In the genomic region with DNA sequence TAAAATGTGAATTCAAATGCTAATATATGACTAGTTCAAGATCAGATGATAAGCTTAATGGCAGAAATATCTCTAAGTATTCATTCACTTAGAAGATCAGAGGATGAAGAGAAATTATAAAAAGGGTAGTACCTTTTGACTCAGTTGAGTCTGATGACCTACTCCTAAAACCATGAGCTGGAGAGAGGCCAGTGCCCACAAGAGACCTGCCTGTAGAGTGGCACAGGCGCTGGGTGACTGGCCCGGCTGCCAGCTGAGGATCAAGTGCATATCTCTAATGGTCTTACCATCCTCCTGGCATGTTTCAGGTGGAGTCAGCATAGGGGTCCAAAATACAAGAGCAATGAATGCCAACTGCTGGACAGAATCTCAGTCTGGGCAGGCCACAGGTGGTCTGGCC, we compare ENCODE assay signal across 29 cellular contexts. TPM values are rescaled to one million over a fixed set of nuclear protein-coding genes. Genes with fewer than 3 reads are reported as not detected.
DNase-seq lines count a peak whose midpoint lies in the region; ATAC-seq and TF ChIP-seq lines count a peak whose summit lies in the region.
"Had no signal": no experiment of that assay in that cellular context is flagged by ENCODE, and none has a peak within 500 bp of the region (broad histone marks: within the 10 kb centered on the region; RNA-seq: fewer than 3 reads in every experiment).

No MANE protein-coding gene starts in this region.

- H3K4me1 Mint-ChIP-seq in GM23338, result peaks cover 25% of the 10 kb centered on the region
- H3K4me1 Mint-ChIP-seq: immature natural killer cell; naive thymus-derived CD8-positive, alpha-beta T cell; stimulated activated effector memory CD8-positive, alpha-beta T cell treated with anti-CD3 and anti-CD28 coated beads, Interleukin-12 subunit alpha, Interleukin-12 subunit beta, amount 100 ng/mL, for 72 hours; T-helper 17 cell had no signal

- peaks cover 91% of the 10 kb centered on the region for H3K4me1 ChIP-seq in GM23248 (ENCODE audit: insufficient read depth)
- H3K4me1 ChIP-seq in psoas muscle, result peaks cover 18% of the 10 kb centered on the region
- H3K4me1 ChIP-seq in GM23338 (ENCODE audit: insufficient read depth), result peaks cover 19% of the 10 kb centered on the region
- H3K4me1 ChIP-seq: BLaER1 had no signal

- intact Hi-C loops in psoas muscle (cut with DNase I), result no loop called here

- H3K79me2 ChIP-seq in GM23248 (ENCODE audit: insufficient read depth) (peaks cover 97% of the 10 kb centered on the region), GM23338 (replicated peaks; ENCODE audit: insufficient read depth) (0 out of 2 replicates have a peak, but pooled peaks cover 5% of the 10 kb centered on the region)

- no peaks in the 10 kb centered on the region for H3K36me3 Mint-ChIP-seq in GM23338 (ENCODE audit: low read depth)
- H3K36me3 Mint-ChIP-seq: immature natural killer cell; naive thymus-derived CD8-positive, alpha-beta T cell; stimulated activated effector memory CD8-positive, alpha-beta T cell treated with anti-CD3 and anti-CD28 coated beads, Interleukin-12 subunit alpha, Interleukin-12 subunit beta, amount 100 ng/mL, for 72 hours; type B pancreatic cell had no signal

- no peak overlapping the region for H3K4me3 Mint-ChIP-seq in GM23338
- H3K4me3 Mint-ChIP-seq: activated T-cell treated with anti-CD3 and anti-CD28 coated beads, Interleukin-2, amount 50 U/mL, for 72 hours; immature natural killer cell; naive thymus-derived CD8-positive, alpha-beta T cell; stimulated activated effector memory CD8-positive, alpha-beta T cell treated with anti-CD3 and anti-CD28 coated beads, Interleukin-12 subunit alpha, Interleukin-12 subunit beta, amount 100 ng/mL, for 72 hours; T-helper 17 cell; type B pancreatic cell had no signal

- H3K27me3 Mint-ChIP-seq in GM23338 (ENCODE audit: insufficient read depth, low read depth, poor library complexity), result no peaks in the 10 kb centered on the region
- H3K27me3 Mint-ChIP-seq: type B pancreatic cell had no signal

- H3K4me3 ChIP-seq in GM23248 (no peak overlapping the region), psoas muscle (no peak overlapping the region), GM23338 (no peak overlapping the region)
- H3K4me3 ChIP-seq: BLaER1, MG63, SK-N-MC had no signal

- H3F3A ChIP-seq in GM23248 (ENCODE audit: insufficient read depth) (peaks cover 96% of the 10 kb centered on the region), GM23338 (replicated peaks; ENCODE audit: low read depth) (no peaks in the 10 kb centered on the region)

- no peak overlapping the region for H3K27ac Mint-ChIP-seq in GM23338
- H3K27ac Mint-ChIP-seq: activated T-cell treated with anti-CD3 and anti-CD28 coated beads, Interleukin-2, amount 50 U/mL, for 72 hours; immature natural killer cell; naive thymus-derived CD8-positive, alpha-beta T cell; stimulated activated effector memory CD8-positive, alpha-beta T cell treated with anti-CD3 and anti-CD28 coated beads, Interleukin-12 subunit alpha, Interleukin-12 subunit beta, amount 100 ng/mL, for 72 hours; T-helper 17 cell; type B pancreatic cell had no signal

- no peak overlapping the region for H3K4me2 ChIP-seq in GM23248 (ENCODE audit: unreplicated experiment)
- H3K4me2 ChIP-seq in GM23338, result no peak overlapping the region
- H3K4me2 ChIP-seq: BLaER1 had no signal

- peak; percentile 58 to 89 (median 84) for ATAC-seq in psoas muscle
- ATAC-seq in HG03175 (IDR thresholded peaks at IDR 0.05; ENCODE audit: unreplicated experiment), result no peak
- no peak for ATAC-seq in GM23338
- no peak for ATAC-seq in HG03432 (IDR thresholded peaks at IDR 0.05; ENCODE audit: unreplicated experiment)
- ATAC-seq: activated T-cell treated with anti-CD3 and anti-CD28 coated beads, Interleukin-2, amount 50 U/mL, for 72 hours; naive thymus-derived CD8-positive, alpha-beta T cell; stimulated activated effector memory CD8-positive, alpha-beta T cell treated with anti-CD3 and anti-CD28 coated beads, Interleukin-12 subunit alpha, Interleukin-12 subunit beta, amount 100 ng/mL, for 72 hours; T-helper 17 cell had no signal

- H2AFZ ChIP-seq in GM23248, result no peak overlapping the region
- H2AFZ ChIP-seq in GM23338, result no peak overlapping the region

- in situ Hi-C loops in GM23248 (cut with MboI), result no loop called here

- TF ChIP-seq CTCF in psoas muscle (IDR thresholded peaks at IDR 0.05) (no peak), GM23338 (conservative IDR thresholded peaks at IDR 0.05; ENCODE audit: low read depth in 2 of 2) (no peak)

- H3K9me2 ChIP-seq in GM23248 (ENCODE audit: insufficient read depth) (no peaks in the 10 kb centered on the region), GM23338 (ENCODE audit: insufficient read depth) (peaks cover 10% of the 10 kb centered on the region)

- WGBS in GM23248 (ENCODE audit: low coverage in 1 of 2, low lambda C conversion rate in 2 of 2, missing lambda C conversion rate in 2 of 2), 2 experiments, result 97% methylated on average over 2 of the region's 2 CpGs
- WGBS in psoas muscle, 3 donors, result 28 to 53% (median 39%) methylated on average over 2 of the region's 2 CpGs

- peak overlapping the region; percentile 4; the same call in 1 of the 2 replicates for H3K27ac ChIP-seq in GM23248
- no peak overlapping the region for H3K27ac ChIP-seq in psoas muscle
- no peak overlapping the region for H3K27ac ChIP-seq in GM23338 (ENCODE audit: low read depth)
- H3K27ac ChIP-seq: BLaER1, epithelial cell of prostate, SK-N-MC had no signal

- no peaks in the 10 kb centered on the region for H3K9me3 Mint-ChIP-seq in GM23338
- H3K9me3 Mint-ChIP-seq: stimulated activated effector memory CD8-positive, alpha-beta T cell treated with anti-CD3 and anti-CD28 coated beads, Interleukin-12 subunit alpha, Interleukin-12 subunit beta, amount 100 ng/mL, for 72 hours had no signal

- H3K27me3 ChIP-seq in GM23248 (replicated peaks; ENCODE audit: insufficient read depth), result no peaks in the 10 kb centered on the region
- no peaks in the 10 kb centered on the region for H3K27me3 ChIP-seq in psoas muscle (ENCODE audit: insufficient read depth in 3 of 3, low read length in 2 of 3)
- no peaks in the 10 kb centered on the region for H3K27me3 ChIP-seq in GM23338 (ENCODE audit: insufficient read depth)
- H3K27me3 ChIP-seq: BLaER1, MG63 had no signal

- DNase-seq in GM23248 (no peak), M059J (ENCODE audit: low read depth) (peak; percentile 91), T1000 (lab: John Stamatoyannopoulos, UW) (peak; percentile 5), psoas muscle (peak; percentile 24 to 54), GM23338 (ENCODE audit: low spot score) (no peak), kidney glomerular epithelial cell (lab: John Stamatoyannopoulos, UW) (no peak)
- DNase-seq: activated CD4-positive, alpha-beta T cell treated with anti-CD3 and anti-CD28 coated beads, Interleukin-2, amount 50 U/mL, for 4 hours; activated naive CD4-positive, alpha-beta T cell; activated T-cell treated with anti-CD3 and anti-CD28 coated beads, Interleukin-2, amount 50 U/mL, for 72 hours; cortex of kidney; effector memory CD4-positive, alpha-beta T cell; immature natural killer cell; MG63; midbrain; naive thymus-derived CD8-positive, alpha-beta T cell; NCI-H2081; NCI-H345; occipital lobe; RPMI8226; stimulated activated CD4-positive, alpha-beta T cell treated with anti-CD3 and anti-CD28 coated beads, Interleukin-15, amount 100 ng/mL, for 24 hours; stimulated activated CD4-positive, alpha-beta T cell treated with anti-CD3 and anti-CD28 coated beads, Interleukin-4, amount 100 ng/mL, for 4 hours; T-helper 17 cell had no signal

- H3K36me3 ChIP-seq in GM23248 (ENCODE audit: low read depth) (peaks cover 11% of the 10 kb centered on the region; the same call in 1 of the 2 replicates), psoas muscle (ENCODE audit: insufficient read depth in 1 of 2, low read depth in 1 of 2) (no peaks in the 10 kb centered on the region), GM23338 (ENCODE audit: insufficient read depth) (no peaks in the 10 kb centered on the region)
- H3K36me3 ChIP-seq: BLaER1 had no signal

- H3K9me3 ChIP-seq in GM23248 (ENCODE audit: low read depth), result no peaks in the 10 kb centered on the region
- H3K9me3 ChIP-seq in psoas muscle, result no peaks in the 10 kb centered on the region
- H3K9me3 ChIP-seq: BLaER1, MG63 had no signal

- no peak overlapping the region for H3K9ac ChIP-seq in GM23248
- H3K9ac ChIP-seq: BLaER1 had no signal

- H4K20me1 ChIP-seq in GM23248 (ENCODE audit: insufficient read depth) (no peaks in the 10 kb centered on the region), GM23338 (replicated peaks; ENCODE audit: insufficient read depth) (no peaks in the 10 kb centered on the region)
- H4K20me1 ChIP-seq: BLaER1 had no signal

TF ChIP-seq in GM23338, 12 proteins besides CTCF, POLR2A, EP300 and RAD21 (continues in another document):
- TF ChIP-seq, protein P1, sequence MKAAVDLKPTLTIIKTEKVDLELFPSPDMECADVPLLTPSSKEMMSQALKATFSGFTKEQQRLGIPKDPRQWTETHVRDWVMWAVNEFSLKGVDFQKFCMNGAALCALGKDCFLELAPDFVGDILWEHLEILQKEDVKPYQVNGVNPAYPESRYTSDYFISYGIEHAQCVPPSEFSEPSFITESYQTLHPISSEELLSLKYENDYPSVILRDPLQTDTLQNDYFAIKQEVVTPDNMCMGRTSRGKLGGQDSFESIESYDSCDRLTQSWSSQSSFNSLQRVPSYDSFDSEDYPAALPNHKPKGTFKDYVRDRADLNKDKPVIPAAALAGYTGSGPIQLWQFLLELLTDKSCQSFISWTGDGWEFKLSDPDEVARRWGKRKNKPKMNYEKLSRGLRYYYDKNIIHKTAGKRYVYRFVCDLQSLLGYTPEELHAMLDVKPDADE (IDR thresholded peaks at IDR 0.05), result no peak
- TF ChIP-seq ZNF331 (CRISPR knock-in tag; IDR thresholded peaks at IDR 0.05; ENCODE audit: low read depth), result no peak
- TF ChIP-seq ZNF114 (CRISPR knock-in tag; IDR thresholded peaks at IDR 0.05), result no peak
- TF ChIP-seq EZH2 (IDR thresholded peaks at IDR 0.05; ENCODE audit: low read depth, unreplicated experiment), result no peak
- no peak for TF ChIP-seq NANOG (IDR thresholded peaks at IDR 0.05; ENCODE audit: borderline replicate concordance)
- no peak for TF ChIP-seq POLR2AphosphoS5 (IDR thresholded peaks at IDR 0.05; ENCODE audit: low read depth)

RNA-seq across cellular contexts. Expression of a gene that starts 14.1 kb away (rescaled TPM):
- 162 and 168 TPM in 2 replicates for total RNA-seq in GM23248 (2014; rRNA removed; shearing (Covaris generic))
- polyA plus RNA-seq in GM23248 (2016; fragmentation: Nextera tagmentation; extraction: Ambion mirVana) (234 and 238 TPM in 2 replicates), psoas muscle (1 to 10 TPM; 2.1 to 4.3 (median 3.2) TPM), GM23338 (2016; fragmentation: Nextera tagmentation; extraction: Ambion mirVana) (29.4 and 30.3 TPM in 2 replicates)
- 71.0 and 82.7 TPM in 2 replicates for total RNA-seq in M059J (2014; rRNA removed; shearing (Covaris generic))
- total RNA-seq in psoas muscle, result 10 to 100 TPM in 3 of 4 donors, 1 to 10 TPM in 1; 8.2 to 53.6 (median 28.1) TPM
- 35.4 and 41.7 TPM in 2 replicates for total RNA-seq in GM23338 (2014; rRNA removed; shearing (Covaris generic))
- total RNA-seq: naive thymus-derived CD8-positive, alpha-beta T cell; T-helper 17 cell had no signal
- polyA plus RNA-seq: immature natural killer cell; naive thymus-derived CD8-positive, alpha-beta T cell had no signal

Comparison
In these comparisons a context has a peak if more than half of its experiments do, and no peak if none do; other contexts are left out.
1. DNase-seq: peak in M059J (single experiment), T1000 (single experiment) and psoas muscle (2 of 2); none in GM23248 (single experiment), GM23338 (single experiment) and kidney glomerular epithelial cell (single experiment).
2. ATAC-seq: peak in psoas muscle (4 of 4); none in HG03175 (single experiment), GM23338 (single experiment) and HG03432 (single experiment).